In the genomic region with DNA sequence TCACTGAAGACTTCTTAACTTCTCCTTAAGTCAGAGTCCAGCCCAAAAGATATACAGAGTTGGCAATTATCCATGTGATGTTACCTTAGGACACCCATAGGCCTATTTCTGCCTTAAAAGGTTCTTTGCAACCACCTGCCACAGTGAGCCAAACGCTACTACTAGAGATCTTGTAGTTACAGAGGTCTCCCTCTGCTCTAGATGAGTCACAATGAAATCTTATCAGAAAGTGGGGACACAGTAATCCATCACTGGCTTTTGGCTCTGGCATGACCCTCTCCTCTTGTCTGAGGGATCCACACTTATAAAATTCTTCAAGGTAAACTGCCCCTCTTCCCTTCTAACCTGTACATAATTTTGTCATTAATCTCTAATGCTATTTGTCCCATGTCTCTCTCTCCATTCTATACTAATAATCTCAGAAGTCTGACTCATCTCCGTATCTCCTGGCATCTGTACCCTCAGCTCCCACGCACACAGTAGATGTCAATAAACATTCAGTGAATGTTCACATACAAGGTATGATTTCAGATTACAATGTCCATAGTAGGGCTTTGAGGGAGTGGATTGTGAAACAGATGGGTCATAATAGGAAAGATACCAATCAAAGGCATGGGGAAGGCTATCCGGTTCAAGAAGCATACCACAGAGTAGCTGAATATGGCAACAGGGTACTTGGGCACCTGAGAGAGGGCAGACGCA, we compare ENCODE assay signal across 8 cellular contexts.
A peak's percentile ranks its signal among the peaks of the same experiment; 100 is the strongest.
DNase-seq lines count a peak whose midpoint lies in the region; ATAC-seq, FAIRE-seq and TF ChIP-seq lines count a peak whose summit lies in the region.

No MANE protein-coding gene starts in this region.

- no peaks in the 10 kb centered on the region for H3K9me3 ChIP-seq in PC-3 (ENCODE audit: low read length)

- H3K79me2 ChIP-seq in PC-3 (ENCODE audit: low read length) = 0 out of 2 replicates have a peak, but pooled peaks cover 5% of the 10 kb centered on the region

- no peaks in the 10 kb centered on the region for H3K9me2 ChIP-seq in PC-3 (replicated peaks; ENCODE audit: low read length)

- H3K27ac ChIP-seq in PC-3 (ENCODE audit: low read length) = peak overlapping the region; percentile 73

- no peak for TF ChIP-seq POLR2A in GM12891 (IDR thresholded peaks at IDR 0.05; ENCODE audit: low read depth, low read length)

- DNase-seq in GM12891 (ENCODE audit: insufficient read length, low spot score) = no peak
- DNase-seq in PC-3 = peak; percentile 99
- DNase-seq in fibroblast of the aortic adventitia (ENCODE audit: low read depth) = peak; percentile 52
- DNase-seq in AG20443 (ENCODE audit: low spot score) = no peak
- DNase-seq in COLO829 (ENCODE audit: low spot score) = no peak
- no peak for DNase-seq in retina
- no peak for DNase-seq in amniotic stem cell (lab: John Stamatoyannopoulos, UW)

- H3K9ac ChIP-seq in PC-3 (ENCODE audit: low read length) = peak overlapping the region; percentile 13; the same call in 1 of the 2 replicates

- no peaks in the 10 kb centered on the region for H3K36me3 ChIP-seq in PC-3 (ENCODE audit: low read depth, low read length)

- ATAC-seq in GM21825 (IDR thresholded peaks at IDR 0.05; ENCODE audit: unreplicated experiment) (peak; percentile 30), PC-3 (peak; percentile 88)

- no peak overlapping the region for H3K4me3 ChIP-seq in PC-3 (ENCODE audit: low read length)
- H3K4me3 ChIP-seq in fibroblast of the aortic adventitia (ENCODE audit: low read depth, low read length) = no peak overlapping the region

- intact Hi-C loops in PC-3 (cut with micrococcal nuclease) = no loop called here

- no peak overlapping the region for H2AFZ ChIP-seq in PC-3 (ENCODE audit: low read length)

- FAIRE-seq in GM12891 (lab: Jason Lieb, UNC) = peak; percentile 89

- no peaks in the 10 kb centered on the region for H3F3A ChIP-seq in PC-3 (ENCODE audit: low read length, unreplicated experiment)

- TF ChIP-seq CTCF in PC-3 (conservative IDR thresholded peaks at IDR 0.05; ENCODE audit: low read depth, low read length) (no peak), fibroblast of the aortic adventitia (IDR thresholded peaks at IDR 0.05; ENCODE audit: insufficient read depth, low read length) (no peak)

- H3K4me1 ChIP-seq in PC-3 (ENCODE audit: insufficient read depth, low read length) = peaks cover 35% of the 10 kb centered on the region

- peak overlapping the region; percentile 26 for H3K4me2 ChIP-seq in PC-3 (ENCODE audit: low read length)

- BruUV-seq in PC-3 (replicated peaks; lab: Mats Ljungman, UMichigan) = no TSS peak

- no peaks in the 10 kb centered on the region for H3K27me3 ChIP-seq in PC-3 (ENCODE audit: low read length)

- POLR2A ChIA-PET in PC-3 (lab: Charles Lee; ENCODE audit: unreplicated experiment) = no interaction called here

- CTCF ChIA-PET in PC-3 (lab: Charles Lee) = no interaction called here

- no peaks in the 10 kb centered on the region for H4K20me1 ChIP-seq in PC-3 (ENCODE audit: low read length)

TF ChIP-seq in GM12891, 5 proteins besides CTCF, POLR2A, EP300 and RAD21:
- TF ChIP-seq POU2F2 (IDR thresholded peaks at IDR 0.05; ENCODE audit: low read depth, low read length) = no peak
- TF ChIP-seq PAX5 (IDR thresholded peaks at IDR 0.05; ENCODE audit: insufficient read depth, low read length, severe bottlenecking) = no peak
- TF ChIP-seq SPI1 (IDR thresholded peaks at IDR 0.05; ENCODE audit: low read depth, low read length) = no peak
- no peak for TF ChIP-seq POLR2AphosphoS5 (IDR thresholded peaks at IDR 0.05; ENCODE audit: low read depth, low read length)
- TF ChIP-seq TAF1 (IDR thresholded peaks at IDR 0.05; ENCODE audit: low read depth, low read length) = no peak

Comparison
In these comparisons a context has a peak if more than half of its experiments do, and no peak if none do; other contexts are left out.
1. DNase-seq: peak in PC-3 (single experiment) and fibroblast of the aortic adventitia (single experiment); none in GM12891 (single experiment), AG20443 (single experiment), COLO829 (single experiment), retina (single experiment) and amniotic stem cell (single experiment).